Comparison of ENCODE assay signal across 8 cellular contexts in genomic region chr2:216498418-216499413, GRCh38. TPM values are rescaled to one million over a fixed set of nuclear protein-coding genes. Genes with fewer than 3 reads are reported as not detected.
DNase-seq lines count a peak whose midpoint lies in the region; ATAC-seq and TF ChIP-seq lines count a peak whose summit lies in the region.

Gene RPL37A (plus strand): TSS chr2:216498844. CDS start chr2:216498875, 31 bp downstream.

- peak; percentile 97 for ATAC-seq in activated T-helper 17 cell treated with anti-CD3 and anti-CD28 coated beads, Interleukin-2, amount 50 U/mL, for 72 hours (replicated peaks)
- ATAC-seq in naive thymus-derived CD8-positive, alpha-beta T cell = peak; percentile 92 to 93

- POLR2A ChIA-PET in RWPE1 (lab: Yijun Ruan, JAX; ENCODE audit: low non-redundant PET) = interaction anchor here (1.0 to 1.6 kb wide), 2 partner anchors 13 to 167 kb away, joined by 3 to 6 read pairs; no protein-coding TSS in a partner anchor
- POLR2A ChIA-PET in naive thymus-derived CD8-positive, alpha-beta T cell (lab: Charles Lee) = interaction anchor here (1.0 to 1.6 kb wide), 8 partner anchors 9 to 1112 kb away, joined by 3 to 16 read pairs (median 4); partner anchors contain the start of genes SMARCAL1 and XRCC5

- peak within 1 kb of the TSS; percentile 97 for H3K4me3 Mint-ChIP-seq in activated T-helper 17 cell treated with anti-CD3 and anti-CD28 coated beads, Interleukin-2, amount 50 U/mL, for 72 hours
- peak within 1 kb of the TSS; percentile 96 to 100 (median 98) for H3K4me3 Mint-ChIP-seq in naive thymus-derived CD8-positive, alpha-beta T cell

- H3K36me3 Mint-ChIP-seq in activated T-helper 17 cell treated with anti-CD3 and anti-CD28 coated beads, Interleukin-2, amount 50 U/mL, for 72 hours (ENCODE audit: low read depth) = peaks cover 56% of the 10 kb centered on the region
- peaks cover 13 to 48% (median 16%) of the 10 kb centered on the region in 3 donors for H3K36me3 Mint-ChIP-seq in naive thymus-derived CD8-positive, alpha-beta T cell

- DNase-seq in Daoy (ENCODE audit: low read depth) = peak; percentile 97
- peak; percentile 77 for DNase-seq in GOT3 (lab: John Stamatoyannopoulos, UW)
- peak; percentile 89 for DNase-seq in LNCaP clone FGC (ENCODE audit: low read depth)
- DNase-seq in RWPE1 (ENCODE audit: low spot score) = peak; percentile 95
- peak; percentile 97 for DNase-seq in fibroblast of mammary gland (ENCODE audit: low read depth)
- DNase-seq in naive thymus-derived CD8-positive, alpha-beta T cell = peak; percentile 80 to 94 (median 86)
- peak; percentile 77 to 89 (median 82) for DNase-seq in stimulated activated naive CD4-positive, alpha-beta T cell (lab: John Stamatoyannopoulos, UW)

- H3K4me3 ChIP-seq in LNCaP clone FGC (ENCODE audit: low read depth, low read length) = peak within 1 kb of the TSS; percentile 77
- peak within 1 kb of the TSS; percentile 85 for H3K4me3 ChIP-seq in fibroblast of mammary gland (ENCODE audit: control insufficient read depth, low read depth, low read length)

- H3K9me3 Mint-ChIP-seq in activated T-helper 17 cell treated with anti-CD3 and anti-CD28 coated beads, Interleukin-2, amount 50 U/mL, for 72 hours = no peaks in the 10 kb centered on the region
- H3K9me3 Mint-ChIP-seq in naive thymus-derived CD8-positive, alpha-beta T cell = no peaks in the 10 kb centered on the region

- H3K27me3 Mint-ChIP-seq in activated T-helper 17 cell treated with anti-CD3 and anti-CD28 coated beads, Interleukin-2, amount 50 U/mL, for 72 hours = no peaks in the 10 kb centered on the region
- H3K27me3 Mint-ChIP-seq in naive thymus-derived CD8-positive, alpha-beta T cell = no peaks in the 10 kb centered on the region

- TF ChIP-seq CTCF in LNCaP clone FGC (IDR thresholded peaks at IDR 0.05; ENCODE audit: control insufficient read depth, extremely low read depth, insufficient read depth) (no peak), RWPE1 (conservative IDR thresholded peaks at IDR 0.05; ENCODE audit: low read depth) (no peak), fibroblast of mammary gland (conservative IDR thresholded peaks at IDR 0.05; ENCODE audit: control insufficient read depth, insufficient read depth, low read depth, low read length) (no peak)

- peak within 1 kb of the TSS; percentile 99 for H3K27ac Mint-ChIP-seq in activated T-helper 17 cell treated with anti-CD3 and anti-CD28 coated beads, Interleukin-2, amount 50 U/mL, for 72 hours
- H3K27ac Mint-ChIP-seq in naive thymus-derived CD8-positive, alpha-beta T cell = peak within 1 kb of the TSS; percentile 91 to 98 (median 96)

- peak within 1 kb of the TSS; percentile 82 for H3K27ac ChIP-seq in RWPE1

- peaks cover 34% of the 10 kb centered on the region for H3K4me1 Mint-ChIP-seq in activated T-helper 17 cell treated with anti-CD3 and anti-CD28 coated beads, Interleukin-2, amount 50 U/mL, for 72 hours
- peaks cover 17 to 63% (median 52%) of the 10 kb centered on the region in 4 donors for H3K4me1 Mint-ChIP-seq in naive thymus-derived CD8-positive, alpha-beta T cell

- CTCF ChIA-PET in RWPE1 (lab: Yijun Ruan, JAX) = no interaction called here

RNA-seq across cellular contexts. Expression of gene RPL37A, which starts in this region (rescaled TPM):
- total RNA-seq in Daoy (2014; rRNA removed; shearing (Covaris generic)) = 2,086 and 2,609 TPM in 2 replicates
- 1,000 to 10,000 TPM; 2,880 to 3,993 TPM for total RNA-seq in activated T-helper 17 cell treated with anti-CD3 and anti-CD28 coated beads, Interleukin-2, amount 50 U/mL, for 72 hours
- total RNA-seq in naive thymus-derived CD8-positive, alpha-beta T cell = 1,000 to 10,000 TPM; 3,176 to 3,258 TPM
- polyA plus RNA-seq in naive thymus-derived CD8-positive, alpha-beta T cell = 1,000 to 10,000 TPM; 4,502 to 5,032 (median 4,635) TPM

Comparison
In these comparisons a context has a peak if more than half of its experiments do, and no peak if none do; other contexts are left out.
1. Peak in every context shown above with its lines: DNase-seq, ATAC-seq, H3K4me3 ChIP-seq and H3K27ac ChIP-seq.